ENCODE assay signal across 7 cellular contexts in the genomic region with DNA sequence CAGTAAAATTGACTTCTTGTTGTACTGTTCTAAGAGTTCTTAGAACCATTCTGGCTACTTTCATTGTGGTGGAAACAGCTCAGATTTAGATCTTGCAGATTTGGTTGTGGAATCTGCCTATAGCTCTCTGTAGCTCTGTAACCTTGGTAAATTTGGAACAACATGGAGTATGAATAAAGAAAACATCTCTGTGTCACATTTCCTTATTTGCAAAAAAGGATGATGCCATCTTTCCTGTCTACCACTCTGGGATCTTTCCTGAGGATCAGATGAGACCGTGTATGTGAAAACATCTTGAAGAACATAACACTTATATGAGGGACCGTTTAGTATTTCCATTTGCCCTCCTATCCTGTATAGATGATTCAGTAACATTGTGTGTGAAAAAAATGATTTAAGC. TPM values are rescaled to one million over a fixed set of nuclear protein-coding genes. Genes with fewer than 3 reads are reported as not detected.
"Had no signal": no experiment of that assay in that cellular context is flagged by ENCODE, and none has a peak within 500 bp of the region (broad histone marks: within the 10 kb centered on the region; RNA-seq: fewer than 3 reads in every experiment).

No MANE protein-coding gene starts in this region.

- H3K27me3 Mint-ChIP-seq: IgD-negative memory B cell had no signal

- H3K4me1 Mint-ChIP-seq: GM23338, H9, IgD-negative memory B cell had no signal

- DNase-seq: H9, HCEC 1CT had no signal

- H3K4me3 Mint-ChIP-seq: GM23338, H9, IgD-negative memory B cell had no signal

- H3K27ac Mint-ChIP-seq: GM23338, H9, IgD-negative memory B cell had no signal

- H3K9me3 Mint-ChIP-seq: GM23338 had no signal

RNA-seq across cellular contexts. Expression of gene ACRV1, which starts 9.1 kb away (rescaled TPM):
- total RNA-seq: GM23338, H1, H9, HepG2, HT1080 had no signal
